8 cellular contexts compared by ENCODE assay signal in the genomic region with DNA sequence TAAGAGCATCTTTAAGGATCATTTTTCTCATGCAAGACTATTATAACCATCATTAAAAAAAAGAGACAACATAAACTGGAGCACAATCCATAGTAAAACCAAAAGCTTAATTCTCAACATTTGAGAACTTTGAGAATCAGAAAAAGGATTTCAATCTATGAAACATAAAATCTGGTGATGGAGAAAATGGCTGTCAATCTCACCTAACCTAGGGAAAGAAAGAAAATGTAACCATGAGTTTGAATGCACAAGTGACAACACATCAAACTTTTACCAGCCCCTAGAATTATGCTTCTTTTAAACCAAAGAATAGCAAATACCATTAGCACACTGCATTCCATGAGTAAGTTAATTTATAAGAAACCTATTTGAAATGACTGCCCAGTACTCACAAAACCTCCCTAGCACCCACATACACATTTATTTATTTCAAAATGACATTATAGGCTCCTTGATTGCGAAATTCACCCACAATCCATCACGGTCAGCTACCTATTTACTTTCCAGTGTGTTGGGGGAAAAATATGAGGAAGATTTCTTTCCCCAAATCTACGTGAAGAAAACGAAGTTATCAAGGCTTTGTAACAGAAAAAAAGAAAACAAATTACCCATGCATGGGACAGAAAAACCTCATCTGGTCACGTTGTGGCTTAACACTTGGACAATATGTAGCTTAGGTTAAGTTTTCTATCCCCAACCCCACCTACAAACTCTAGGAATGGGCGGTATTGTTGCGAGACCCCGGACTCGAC. TPM values are rescaled to one million over a fixed set of nuclear protein-coding genes. Genes with fewer than 3 reads are reported as not detected.
DNase-seq lines count a peak whose midpoint lies in the region; ATAC-seq and TF ChIP-seq lines count a peak whose summit lies in the region.

No MANE protein-coding gene starts in this region.

- H3K27ac ChIP-seq in cardiac muscle cell: peak overlapping the region; percentile 95

- ATAC-seq in T-helper 17 cell: no peak

- H3K9me3 ChIP-seq in cardiac muscle cell (ENCODE audit: low read depth) (no peaks in the 10 kb centered on the region), T-helper 17 cell (ENCODE audit: control insufficient read depth, low read length, poor library complexity, severe bottlenecking) (no peaks in the 10 kb centered on the region)

- peaks cover 6% of the 10 kb centered on the region for H3K36me3 Mint-ChIP-seq in T-helper 17 cell (ENCODE audit: low read depth)

- H3K27me3 ChIP-seq in cardiac muscle cell: no peaks in the 10 kb centered on the region

- H3K4me3 ChIP-seq in cardiac muscle cell (peak overlapping the region; percentile 80), fibroblast of the aortic adventitia (ENCODE audit: low read depth, low read length) (peak overlapping the region; percentile 95), retinal pigment epithelial cell (ENCODE audit: low read length) (peak overlapping the region; percentile 88)

- H3K36me3 ChIP-seq in cardiac muscle cell: no peaks in the 10 kb centered on the region

- TF ChIP-seq CTCF in cardiac muscle cell (IDR thresholded peaks at IDR 0.05; ENCODE audit: low read depth, low read length): no peak
- no peak for TF ChIP-seq CTCF in fibroblast of the aortic adventitia (IDR thresholded peaks at IDR 0.05; ENCODE audit: insufficient read depth, low read length)
- no peak for TF ChIP-seq CTCF in retinal pigment epithelial cell (conservative IDR thresholded peaks at IDR 0.05; ENCODE audit: low read depth, low read length)

- intact Hi-C loops in cardiac septum (cut with DNase I): no loop called here

- peak overlapping the region; percentile 100 for H3K4me3 Mint-ChIP-seq in T-helper 17 cell

- H3K4me1 ChIP-seq in cardiac muscle cell (ENCODE audit: low read depth): peaks cover 19% of the 10 kb centered on the region

- H3K27me3 Mint-ChIP-seq in T-helper 17 cell: no peaks in the 10 kb centered on the region

- H3K4me1 Mint-ChIP-seq in T-helper 17 cell: peaks cover 47% of the 10 kb centered on the region

- H3K27ac Mint-ChIP-seq in T-helper 17 cell: peak overlapping the region; percentile 98

- DNase-seq in cardiac muscle cell (ENCODE audit: low read depth in 1 of 2, low spot score in 1 of 2) (peak in 1 of 2 donors; percentile 48), cardiac septum (ENCODE audit: low spot score) (no peak), T-helper 17 cell (no peak), fibroblast of the aortic adventitia (ENCODE audit: low read depth) (peak; percentile 37), retinal pigment epithelial cell (ENCODE audit: low read depth) (no peak), putamen (ENCODE audit: low spot score) (no peak), HPDE6-E6E7 (ENCODE audit: extremely low spot score) (no peak), NCI-H1930 (lab: John Stamatoyannopoulos, UW) (no peak)

RNA-seq across cellular contexts. Expression of a gene that starts 0.8 kb away (rescaled TPM):
- total RNA-seq in cardiac muscle cell (26.5 and 29.3 TPM in 2 replicates), cardiac septum (24.4 TPM), T-helper 17 cell (10 to 100 TPM; 43.7 to 46.4 TPM), fibroblast of the aortic adventitia (ENCODE audit: low replicate concordance) (87.5 and 132 TPM in 2 replicates)
- 29.4 and 33.7 TPM in 2 replicates for polyA plus RNA-seq in cardiac muscle cell
